ENCODE assay signal across 24 cellular contexts in genomic region chr2:108938069-108938710, GRCh38. TPM values are rescaled to one million over a fixed set of nuclear protein-coding genes. Genes with fewer than 3 reads are reported as not detected.
DNase-seq lines count a peak whose midpoint lies in the region; ATAC-seq and TF ChIP-seq lines count a peak whose summit lies in the region.
"Had no signal": no experiment of that assay in that cellular context is flagged by ENCODE, and none has a peak within 500 bp of the region (broad histone marks: within the 10 kb centered on the region; RNA-seq: fewer than 3 reads in every experiment).

No MANE protein-coding gene starts in this region.

- H3K9me3 Mint-ChIP-seq in activated naive CD8-positive, alpha-beta T cell treated with anti-CD3 and anti-CD28 coated beads, Interleukin-2, amount 10 ng/mL, durations not matched to agents 7 days and 5 days, result no peaks in the 10 kb centered on the region
- no peaks in the 10 kb centered on the region for H3K9me3 Mint-ChIP-seq in osteocyte (ENCODE audit: unreplicated experiment)
- H3K9me3 Mint-ChIP-seq: memory B cell, nephron had no signal

- H3K36me3 Mint-ChIP-seq in activated naive CD8-positive, alpha-beta T cell treated with anti-CD3 and anti-CD28 coated beads, Interleukin-2, amount 10 ng/mL, durations not matched to agents 7 days and 5 days, result no peaks in the 10 kb centered on the region
- H3K36me3 Mint-ChIP-seq in osteocyte (ENCODE audit: unreplicated experiment), result no peaks in the 10 kb centered on the region
- H3K36me3 Mint-ChIP-seq: memory B cell had no signal

- H2AFZ ChIP-seq in OCI-LY7 (ENCODE audit: low read length), result 0 out of 2 replicates have a peak overlapping the region, but pooled peaks have one; percentile 10

- H3K79me2 ChIP-seq in OCI-LY7 (ENCODE audit: insufficient read depth, low read depth, low read length), result no peaks in the 10 kb centered on the region

- H3K4me3 ChIP-seq in AG04449 (ENCODE audit: low read depth, low read length) (no peak overlapping the region), AG04450 (ENCODE audit: low read depth, low read length) (no peak overlapping the region), OCI-LY7 (ENCODE audit: low read depth, low read length, poor library complexity, severe bottlenecking) (no peak overlapping the region)
- H3K4me3 ChIP-seq: GM12878, skin epidermis, suprapubic skin had no signal

- H3K27ac Mint-ChIP-seq in activated naive CD8-positive, alpha-beta T cell treated with anti-CD3 and anti-CD28 coated beads, Interleukin-2, amount 10 ng/mL, durations not matched to agents 7 days and 5 days, result peak overlapping the region; percentile 25
- H3K27ac Mint-ChIP-seq in osteocyte (ENCODE audit: unreplicated experiment), result no peak overlapping the region
- H3K27ac Mint-ChIP-seq: memory B cell had no signal

- CTCF ChIA-PET in AG04449 (lab: Yijun Ruan, JAX) (interaction anchor here (1.2 kb wide), 1 partner anchor 10 kb away, joined by 6 read pairs; no protein-coding TSS in a partner anchor), AG04450 (lab: Charles Lee) (interaction anchor here (1.7 kb wide), 1 partner anchor 10 kb away, joined by 6 read pairs; no protein-coding TSS in a partner anchor), OCI-LY7 (lab: Charles Lee; ENCODE audit: unreplicated experiment) (no interaction called here)

- 0 out of 2 replicates have a peak overlapping the region, but pooled peaks have one; percentile 1 for H3K4me2 ChIP-seq in OCI-LY7 (ENCODE audit: low read length)

- DNase-seq in AG04449 (ENCODE audit: low read depth, low spot score), result peak; percentile 31
- DNase-seq in AG04450 (ENCODE audit: low read depth, low spot score), result peak; percentile 30
- DNase-seq in OCI-LY7 (ENCODE audit: low spot score), result peak; percentile 9
- DNase-seq in activated naive CD8-positive, alpha-beta T cell treated with anti-CD3 and anti-CD28 coated beads, Interleukin-2, amount 10 ng/mL, durations not matched to agents 7 days and 5 days, result no peak
- DNase-seq in osteocyte (ENCODE audit: extremely low spot score, unreplicated experiment), result no peak
- no peak for DNase-seq in SK-N-DZ (ENCODE audit: low spot score)
- DNase-seq: BE2C; GF-D8; HCEC 1CT; hypothalamus; NCI-H1092 treated with DMSO at 0.1 percent for 48 hours; NCI-H524; SHP77; stimulated activated CD4-positive, alpha-beta T cell treated with anti-CD3 and anti-CD28 coated beads, Interleukin-4, amount 100 ng/mL, for 24 hours had no signal

- no TSS peak for BruUV-seq in OCI-LY7 (replicated peaks; lab: Mats Ljungman, UMichigan)

- POLR2A ChIA-PET in AG04449 (lab: Yijun Ruan, JAX), result no interaction called here
- POLR2A ChIA-PET in AG04450 (lab: Yijun Ruan, JAX), result no interaction called here
- POLR2A ChIA-PET in OCI-LY7 (lab: Charles Lee), result interaction anchor here (0.6 kb wide), 1 partner anchor 82 kb away, joined by 3 read pairs; no protein-coding TSS in a partner anchor
- POLR2A ChIA-PET in activated naive CD8-positive, alpha-beta T cell treated with anti-CD3 and anti-CD28 coated beads, Interleukin-2, amount 10 ng/mL, durations not matched to agents 7 days and 5 days (lab: Charles Lee), result no interaction called here

- no peaks in the 10 kb centered on the region for H3K4me1 ChIP-seq in OCI-LY7 (ENCODE audit: insufficient read depth, low read length, poor library complexity, severe bottlenecking)

- intact Hi-C loops in OCI-LY7 (cut with micrococcal nuclease; ENCODE audit: unreplicated experiment), result no loop called here

- no peaks in the 10 kb centered on the region for H3K9me2 ChIP-seq in OCI-LY7 (ENCODE audit: insufficient read depth, low read length)

- peak; percentile 40 for ATAC-seq in activated naive CD8-positive, alpha-beta T cell treated with anti-CD3 and anti-CD28 coated beads, Interleukin-2, amount 10 ng/mL, durations not matched to agents 7 days and 5 days (ENCODE audit: low read depth)
- ATAC-seq in GM21529 (IDR thresholded peaks at IDR 0.05; ENCODE audit: unreplicated experiment), result no peak
- ATAC-seq: GM12878 had no signal

- H3K4me3 Mint-ChIP-seq in activated naive CD8-positive, alpha-beta T cell treated with anti-CD3 and anti-CD28 coated beads, Interleukin-2, amount 10 ng/mL, durations not matched to agents 7 days and 5 days, result peak overlapping the region; percentile 15
- H3K4me3 Mint-ChIP-seq in osteocyte (ENCODE audit: unreplicated experiment), result no peak overlapping the region
- H3K4me3 Mint-ChIP-seq: memory B cell, nephron had no signal

- no peak overlapping the region for H3K27ac ChIP-seq in AG04450 (ENCODE audit: low read depth, low read length)
- H3K27ac ChIP-seq in OCI-LY7 (ENCODE audit: low read depth, low read length, poor library complexity, severe bottlenecking), result no peak overlapping the region
- H3K27ac ChIP-seq: HL-60, skin epidermis, suprapubic skin had no signal

- no peaks in the 10 kb centered on the region for H3K27me3 Mint-ChIP-seq in activated naive CD8-positive, alpha-beta T cell treated with anti-CD3 and anti-CD28 coated beads, Interleukin-2, amount 10 ng/mL, durations not matched to agents 7 days and 5 days
- peaks cover 74% of the 10 kb centered on the region for H3K27me3 Mint-ChIP-seq in osteocyte (ENCODE audit: unreplicated experiment)

- no peaks in the 10 kb centered on the region for H4K20me1 ChIP-seq in OCI-LY7 (ENCODE audit: insufficient read depth, low read length)

- peaks cover 47% of the 10 kb centered on the region for H3K27me3 ChIP-seq in AG04450 (ENCODE audit: control insufficient read depth, insufficient read depth, low read length)
- H3K27me3 ChIP-seq: BE2C had no signal

- H3K9me3 ChIP-seq in AG04450 (ENCODE audit: control insufficient read depth, insufficient read depth, low read length), result no peaks in the 10 kb centered on the region; the same call in 1 of the 2 replicates
- H3K9me3 ChIP-seq in OCI-LY7 (ENCODE audit: low read length), result no peaks in the 10 kb centered on the region
- H3K9me3 ChIP-seq: BE2C, suprapubic skin had no signal

- no peaks in the 10 kb centered on the region for H3K36me3 ChIP-seq in OCI-LY7 (ENCODE audit: insufficient read depth, low read length)
- H3K36me3 ChIP-seq: BE2C, suprapubic skin had no signal

- TF ChIP-seq CTCF in AG04449 (IDR thresholded peaks at IDR 0.05; ENCODE audit: insufficient read depth, low read length, missing control alignments) (no peak), AG04450 (IDR thresholded peaks at IDR 0.05; ENCODE audit: low read depth, low read length) (no peak), OCI-LY7 (conservative IDR thresholded peaks at IDR 0.05; ENCODE audit: low read length) (no peak), osteocyte (IDR thresholded peaks at IDR 0.05) (no peak)

- peaks cover 13% of the 10 kb centered on the region for H3K4me1 Mint-ChIP-seq in activated naive CD8-positive, alpha-beta T cell treated with anti-CD3 and anti-CD28 coated beads, Interleukin-2, amount 10 ng/mL, durations not matched to agents 7 days and 5 days
- no peaks in the 10 kb centered on the region for H3K4me1 Mint-ChIP-seq in osteocyte (ENCODE audit: unreplicated experiment)
- H3K4me1 Mint-ChIP-seq: memory B cell had no signal

RNA-seq across cellular contexts. Expression of gene EDAR, which starts 50.8 kb away (rescaled TPM):
- not detected in 2 replicates for polyA plus RNA-seq in AG04450 (2011; rRNA removed)
- polyA minus RNA-seq in AG04450 (2011; rRNA and poly(A)+ RNA removed), result not detected in 2 replicates
- total RNA-seq in OCI-LY7 (2014; rRNA removed; shearing (Covaris generic)), result not detected in 2 replicates
- total RNA-seq in OCI-LY7 (2022) (not detected in 2 replicates), osteocyte (not detected in 2 replicates)
- under 1 TPM; 0.14 to 0.23 TPM for total RNA-seq in activated naive CD8-positive, alpha-beta T cell treated with anti-CD3 and anti-CD28 coated beads, Interleukin-2, amount 10 ng/mL, durations not matched to agents 7 days and 5 days
- not detected in 2 replicates for polyA plus RNA-seq in SK-N-DZ (2014; cell fraction: cytosol; rRNA removed)
- polyA plus RNA-seq in SK-N-DZ (2014; cell fraction: nucleus; rRNA removed), result not detected in 2 replicates
- total RNA-seq: astrocyte; GM12878; posterior vena cava; T-helper 2 cell treated with Interferon-gamma antibody and Interleukin-4, amounts not matched to agents 100 ng/mL and 5 ng/mL, for 36 hours had no signal

Comparison
In these comparisons a context has a peak if more than half of its experiments do, and no peak if none do; other contexts are left out.
1. DNase-seq: peak in AG04449 (single experiment), AG04450 (single experiment) and OCI-LY7 (single experiment); none in activated naive CD8-positive, alpha-beta T cell treated with anti-CD3 and anti-CD28 coated beads, Interleukin-2, amount 10 ng/mL, durations not matched to agents 7 days and 5 days (single experiment), osteocyte (single experiment) and SK-N-DZ (single experiment).